Comparison of ENCODE assay signal across 12 cellular contexts in genomic region chr17:3870871-3871306, GRCh38. TPM values are rescaled to one million over a fixed set of nuclear protein-coding genes. Genes with fewer than 3 reads are reported as not detected.
DNase-seq lines count a peak whose midpoint lies in the region; ATAC-seq, FAIRE-seq and TF ChIP-seq lines count a peak whose summit lies in the region.
"Had no signal": no experiment of that assay in that cellular context is flagged by ENCODE, and none has a peak within 500 bp of the region (broad histone marks: within the 10 kb centered on the region; RNA-seq: fewer than 3 reads in every experiment).

No MANE protein-coding gene starts in this region.

- CTCF ChIA-PET in GM10248 (lab: Yijun Ruan, JAX): no interaction called here
- CTCF ChIA-PET in GM12878 (lab: Yijun Ruan, JAX): no interaction called here

- peak overlapping the region; percentile 88 for H2AFZ ChIP-seq in GM12878 (ENCODE audit: control insufficient read depth, low read depth, low read length)

- POLR2A ChIA-PET in GM10248 (lab: Yijun Ruan, JAX): no interaction called here
- POLR2A ChIA-PET in GM12878 (lab: Charles Lee): no interaction called here

- H3K18ac ChIP-seq in mesendoderm (ENCODE audit: low read length): no peak overlapping the region

- H3K4me3 ChIP-seq in GM12878 (no peak overlapping the region), mesendoderm (ENCODE audit: low read length) (no peak overlapping the region)
- H3K4me3 ChIP-seq: ascending aorta, ovary had no signal

- H3K9ac ChIP-seq in GM12878 (ENCODE audit: control insufficient read depth, insufficient read depth, low read length) (peak overlapping the region; percentile 15; the same call in 1 of the 2 replicates), mesendoderm (ENCODE audit: low read length) (no peak overlapping the region)

- RAD21 ChIA-PET in GM12878 (lab: Charles Lee; ENCODE audit: unreplicated experiment): no interaction called here

- H3K4ac ChIP-seq in mesendoderm (ENCODE audit: low read depth, low read length): no peak overlapping the region

- TF ChIP-seq EP300 in GM12878 (IDR thresholded peaks at IDR 0.05; ENCODE audit: borderline replicate concordance in 1 of 2, control insufficient read depth in 1 of 2, low read depth in 2 of 2, low read length in 2 of 2): no peak

- no peak for TF ChIP-seq RAD21 in GM12878 (IDR thresholded peaks at IDR 0.05; ENCODE audit: insufficient read depth, low read depth, low read length)

- 0 out of 2 replicates have a peak, but pooled peaks have one; percentile 26 for TF ChIP-seq POLR2A in GM12878 (IDR thresholded peaks at IDR 0.05; ENCODE audit: low read depth, low read length)

- H3K4me2 ChIP-seq in GM12878 (ENCODE audit: control insufficient read depth, insufficient read depth): peak overlapping the region; percentile 62
- H3K4me2 ChIP-seq in mesendoderm (ENCODE audit: low read length): no peak overlapping the region

- peak overlapping the region; percentile 76 for H3K27ac ChIP-seq in GM12878 (ENCODE audit: control insufficient read depth, insufficient read depth)
- no peak overlapping the region for H3K27ac ChIP-seq in mesendoderm (ENCODE audit: low read depth, low read length)
- H3K27ac ChIP-seq: ascending aorta, ovary had no signal

- WGBS in GM12878 (ENCODE audit: insufficient coverage, insufficient replicate concordance, low lambda C conversion rate, missing lambda C conversion rate): 61% methylated on average over 11 of the region's 11 CpGs
- WGBS in mesendoderm (ENCODE audit: extremely low coverage, insufficient coverage, low lambda C conversion rate): no CpG with 5 or more reads among the region's 11 CpGs

- no peak overlapping the region for H3K23ac ChIP-seq in mesendoderm (ENCODE audit: low read length)

- no peak overlapping the region for H4K5ac ChIP-seq in mesendoderm (ENCODE audit: low read length)

- no peaks in the 10 kb centered on the region for H4K20me1 ChIP-seq in GM12878 (ENCODE audit: control insufficient read depth, insufficient read depth)

- no peak overlapping the region for H4K8ac ChIP-seq in mesendoderm (ENCODE audit: low read depth, low read length)

- H2BK5ac ChIP-seq in mesendoderm (ENCODE audit: low read length): no peak overlapping the region

- H3K4me1 ChIP-seq in GM12878 (ENCODE audit: control insufficient read depth, insufficient read depth, low read length): peaks cover 5% of the 10 kb centered on the region; the same call in 1 of the 2 replicates
- no peaks in the 10 kb centered on the region for H3K4me1 ChIP-seq in mesendoderm (ENCODE audit: control insufficient read depth, low read depth, low read length)
- H3K4me1 ChIP-seq: ascending aorta had no signal

- H2BK120ac ChIP-seq in mesendoderm (ENCODE audit: low read depth, low read length): no peak overlapping the region

- SMC1A ChIA-PET in GM12878 (lab: Charles Lee; ENCODE audit: uncharacterized antibody, unreplicated experiment): no interaction called here

- H2BK15ac ChIP-seq in mesendoderm (replicated peaks; ENCODE audit: low read depth): no peak overlapping the region

- peak; percentile 53 for DNase-seq in GM10248 (ENCODE audit: extremely low spot score)
- DNase-seq in GM12878 (ENCODE audit: low read depth, low spot score): no peak
- peak; percentile 28 for DNase-seq in mesendoderm
- DNase-seq in inferior parietal cortex (ENCODE audit: extremely low spot score): no peak
- no peak for DNase-seq in NCI-H2196 treated with DMSO at 0.1 percent for 48 hours (lab: John Stamatoyannopoulos, UW; ENCODE audit: unreplicated experiment)
- DNase-seq: NCI-H1694 treated with DMSO at 0.1 percent for 48 hours, ovary had no signal

- no peaks in the 10 kb centered on the region for H3K79me2 ChIP-seq in GM12878 (ENCODE audit: control insufficient read depth, insufficient read depth, low read length)
- H3K79me2 ChIP-seq in mesendoderm (ENCODE audit: control insufficient read depth, insufficient read depth, low read length): no peaks in the 10 kb centered on the region

- H2AK5ac ChIP-seq in mesendoderm (ENCODE audit: low read length): no peak overlapping the region

- intact Hi-C loops in GM12878 (cut with micrococcal nuclease; ENCODE audit: unreplicated experiment): no loop called here

- H3K56ac ChIP-seq in mesendoderm (ENCODE audit: low read length): no peak overlapping the region

- ATAC-seq in HG03175 (IDR thresholded peaks at IDR 0.05; ENCODE audit: unreplicated experiment) (peak; percentile 63), GM12878 (peak; percentile 67), GM21360 (IDR thresholded peaks at IDR 0.05; ENCODE audit: unreplicated experiment) (no peak), GM21526 (IDR thresholded peaks at IDR 0.05; ENCODE audit: low FRiP score, unreplicated experiment) (no peak)

- FAIRE-seq in GM12878 (lab: Jason Lieb, UNC): peak; percentile 59

- no peak for TF ChIP-seq CTCF in GM10248 (IDR thresholded peaks at IDR 0.05; ENCODE audit: control extremely low read depth, extremely low read depth, low read depth, missing control alignments)
- TF ChIP-seq CTCF in GM12878 (IDR thresholded peaks at IDR 0.05 in 2 of 3, conservative IDR thresholded peaks at IDR 0.05 in 1 of 3; ENCODE audit: control insufficient read depth in 2 of 3, extremely low read depth in 1 of 3, insufficient read depth in 1 of 3, low read depth in 3 of 3, low read length in 3 of 3): no peak

- H3K79me1 ChIP-seq in mesendoderm (ENCODE audit: low read length): no peaks in the 10 kb centered on the region

- BruUV-seq in GM12878 (replicated peaks; lab: Mats Ljungman, UMichigan): no TSS peak

- H3K9me3 ChIP-seq in GM12878 (replicated peaks; ENCODE audit: control insufficient read depth, insufficient read depth, low read length): no peaks in the 10 kb centered on the region
- H3K9me3 ChIP-seq: ascending aorta, ovary had no signal

- H3K27me3 ChIP-seq in GM12878 (replicated peaks in 1 of 2; ENCODE audit: control insufficient read depth in 2 of 2, insufficient read depth in 2 of 2, low read length in 1 of 2) (no peaks in the 10 kb centered on the region), mesendoderm (ENCODE audit: insufficient read depth, low read length, poor library complexity) (no peaks in the 10 kb centered on the region)
- H3K27me3 ChIP-seq: ascending aorta, ovary had no signal

- in situ Hi-C loops in GM12878 (cut with MboI): no loop called here

- H3K36me3 ChIP-seq in GM12878 (ENCODE audit: control insufficient read depth in 2 of 2, insufficient read depth in 2 of 2, low read length in 1 of 2) (no peaks in the 10 kb centered on the region), mesendoderm (ENCODE audit: control insufficient read depth, insufficient read depth, low read length) (no peaks in the 10 kb centered on the region)
- H3K36me3 ChIP-seq: ovary had no signal

RNA-seq across cellular contexts. Expression of gene CAMKK1, which starts 22.0 kb away (rescaled TPM):
- 8.9 and 10.3 TPM in 2 replicates for total RNA-seq in GM12878 (2013; cell fraction: nucleolus; rRNA removed)
- total RNA-seq in GM12878 (2014; rRNA removed) (0.27 and 0.62 TPM in 2 replicates), GM12878 (2014; rRNA removed; fragmentation: Illumina TruSeq; extraction: Trizol) (0.23 and 0.27 TPM in 2 replicates), GM12878 (2021) (0.49 and 0.58 TPM in 2 replicates)
- 0.87 TPM for polyA plus RNA-seq in GM12878 (2011; ENCODE audit: low read depth)
- polyA plus RNA-seq in GM12878 (2011; rRNA removed) (0.76 and 0.84 TPM in 2 replicates), GM12878 (2014; fragmentation: Illumina TruSeq; extraction: Trizol) (0.17 and 0.34 TPM in 2 replicates), GM12878 (2014; fragmentation: Nextera tagmentation; extraction: Ambion mirVana) (under 1 TPM; 0.06 to 0.09 TPM), GM12878 (2014; rRNA removed) (0.36 and 0.41 TPM in 2 replicates), GM12878 (2016; fragmentation: Nextera tagmentation; extraction: Ambion mirVana) (under 1 TPM; 0.12 to 0.63 TPM)
- polyA plus RNA-seq in GM12878 (2011; cell fraction: cytosol; rRNA removed): 1.3 and 1.4 TPM in 2 replicates
- 3.5 and 4.7 TPM in 2 replicates for polyA plus RNA-seq in GM12878 (2011; cell fraction: nucleus; rRNA removed)
- polyA plus RNA-seq in GM12878 (2012): 1.7 and 2.0 TPM in 2 replicates
- polyA minus RNA-seq in GM12878 (2011; rRNA and poly(A)+ RNA removed): 0.80 and 2.4 TPM in 2 replicates
- polyA minus RNA-seq in GM12878 (2011; cell fraction: cytosol; rRNA and poly(A)+ RNA removed): 0.40 and 0.94 TPM in 2 replicates
- polyA minus RNA-seq in GM12878 (2011; cell fraction: nucleus; rRNA and poly(A)+ RNA removed): 0.73 and 1.4 TPM in 2 replicates
- polyA plus RNA-seq in mesendoderm (2013, experiment 1 of 2): 1.3 TPM
- polyA plus RNA-seq in mesendoderm (2013, experiment 2 of 2): 1.4 TPM

RNA-seq across cellular contexts. Expression of gene NCBP3, which starts 24.8 kb away (rescaled TPM):
- 71.8 and 76.9 TPM in 2 replicates for total RNA-seq in GM12878 (2013; cell fraction: nucleolus; rRNA removed)
- total RNA-seq in GM12878 (2014; rRNA removed) (17.9 and 18.0 TPM in 2 replicates), GM12878 (2014; rRNA removed; fragmentation: Illumina TruSeq; extraction: Trizol) (20.1 and 23.3 TPM in 2 replicates), GM12878 (2021) (22.3 and 27.2 TPM in 2 replicates)
- polyA plus RNA-seq in GM12878 (2011; ENCODE audit: low read depth): 6.9 TPM
- polyA plus RNA-seq in GM12878 (2011; rRNA removed) (28.4 and 37.8 TPM in 2 replicates), GM12878 (2014; fragmentation: Illumina TruSeq; extraction: Trizol) (23.8 and 32.0 TPM in 2 replicates), GM12878 (2014; fragmentation: Nextera tagmentation; extraction: Ambion mirVana) (1 to 10 TPM; 5.2 to 8.4 TPM), GM12878 (2014; rRNA removed) (22.2 and 24.0 TPM in 2 replicates), GM12878 (2016; fragmentation: Nextera tagmentation; extraction: Ambion mirVana) (10 to 100 TPM; 20.0 to 23.0 TPM)
- polyA plus RNA-seq in GM12878 (2011; cell fraction: cytosol; rRNA removed): 11.4 and 18.0 TPM in 2 replicates
- polyA plus RNA-seq in GM12878 (2011; cell fraction: nucleus; rRNA removed): 33.1 and 37.2 TPM in 2 replicates
- 16.7 and 18.0 TPM in 2 replicates for polyA plus RNA-seq in GM12878 (2012)
- polyA minus RNA-seq in GM12878 (2011; rRNA and poly(A)+ RNA removed): 9.9 and 16.9 TPM in 2 replicates
- 5.8 and 6.5 TPM in 2 replicates for polyA minus RNA-seq in GM12878 (2011; cell fraction: cytosol; rRNA and poly(A)+ RNA removed)
- 7.5 and 16.6 TPM in 2 replicates for polyA minus RNA-seq in GM12878 (2011; cell fraction: nucleus; rRNA and poly(A)+ RNA removed)
- 29.3 TPM for polyA plus RNA-seq in mesendoderm (2013, experiment 1 of 2)
- 27.5 TPM for polyA plus RNA-seq in mesendoderm (2013, experiment 2 of 2)

RNA-seq across cellular contexts. Expression of gene P2RX1, which starts 45.4 kb away (rescaled TPM):
- 6.9 and 8.0 TPM in 2 replicates for total RNA-seq in GM12878 (2013; cell fraction: nucleolus; rRNA removed)
- total RNA-seq in GM12878 (2014; rRNA removed) (5.5 and 5.9 TPM in 2 replicates), GM12878 (2014; rRNA removed; fragmentation: Illumina TruSeq; extraction: Trizol) (2.7 and 3.1 TPM in 2 replicates), GM12878 (2021) (5.0 and 5.1 TPM in 2 replicates)
- polyA plus RNA-seq in GM12878 (2011; ENCODE audit: low read depth): 1.5 TPM
- polyA plus RNA-seq in GM12878 (2011; rRNA removed) (0.12 and 0.19 TPM in 2 replicates), GM12878 (2014; fragmentation: Illumina TruSeq; extraction: Trizol) (2.4 and 3.2 TPM in 2 replicates), GM12878 (2014; fragmentation: Nextera tagmentation; extraction: Ambion mirVana) (under 1 TPM; 0.16 to 0.22 TPM), GM12878 (2014; rRNA removed) (5.6 and 6.2 TPM in 2 replicates), GM12878 (2016; fragmentation: Nextera tagmentation; extraction: Ambion mirVana) (1 to 10 TPM; 3.6 to 4.3 TPM)
- 0.10 and 0.25 TPM in 2 replicates for polyA plus RNA-seq in GM12878 (2011; cell fraction: cytosol; rRNA removed)
- 0.80 and 1.5 TPM in 2 replicates for polyA plus RNA-seq in GM12878 (2011; cell fraction: nucleus; rRNA removed)
- 3.1 and 4.9 TPM in 2 replicates for polyA plus RNA-seq in GM12878 (2012)
- polyA minus RNA-seq in GM12878 (2011; rRNA and poly(A)+ RNA removed): 0.22 TPM in 1 of 2 replicates, not detected in the other
- not detected in 2 replicates for polyA minus RNA-seq in GM12878 (2011; cell fraction: cytosol; rRNA and poly(A)+ RNA removed)
- polyA minus RNA-seq in GM12878 (2011; cell fraction: nucleus; rRNA and poly(A)+ RNA removed): 0.29 and 0.36 TPM in 2 replicates
- 0.03 TPM for polyA plus RNA-seq in mesendoderm (2013, experiment 1 of 2)
- 0.03 TPM for polyA plus RNA-seq in mesendoderm (2013, experiment 2 of 2)
- total RNA-seq: ascending aorta, glomerular endothelial cell had no signal

Comparison
In these comparisons a context has a peak if more than half of its experiments do, and no peak if none do; other contexts are left out.
1. DNase-seq: peak in GM10248 (single experiment) and mesendoderm (single experiment); none in GM12878 (single experiment), inferior parietal cortex (single experiment) and NCI-H2196 treated with DMSO at 0.1 percent for 48 hours (single experiment).
2. ATAC-seq: peak in HG03175 (single experiment) and GM12878 (single experiment); none in GM21360 (single experiment) and GM21526 (single experiment).